Comparison of ENCODE assay signal across 18 cellular contexts in the genomic region with DNA sequence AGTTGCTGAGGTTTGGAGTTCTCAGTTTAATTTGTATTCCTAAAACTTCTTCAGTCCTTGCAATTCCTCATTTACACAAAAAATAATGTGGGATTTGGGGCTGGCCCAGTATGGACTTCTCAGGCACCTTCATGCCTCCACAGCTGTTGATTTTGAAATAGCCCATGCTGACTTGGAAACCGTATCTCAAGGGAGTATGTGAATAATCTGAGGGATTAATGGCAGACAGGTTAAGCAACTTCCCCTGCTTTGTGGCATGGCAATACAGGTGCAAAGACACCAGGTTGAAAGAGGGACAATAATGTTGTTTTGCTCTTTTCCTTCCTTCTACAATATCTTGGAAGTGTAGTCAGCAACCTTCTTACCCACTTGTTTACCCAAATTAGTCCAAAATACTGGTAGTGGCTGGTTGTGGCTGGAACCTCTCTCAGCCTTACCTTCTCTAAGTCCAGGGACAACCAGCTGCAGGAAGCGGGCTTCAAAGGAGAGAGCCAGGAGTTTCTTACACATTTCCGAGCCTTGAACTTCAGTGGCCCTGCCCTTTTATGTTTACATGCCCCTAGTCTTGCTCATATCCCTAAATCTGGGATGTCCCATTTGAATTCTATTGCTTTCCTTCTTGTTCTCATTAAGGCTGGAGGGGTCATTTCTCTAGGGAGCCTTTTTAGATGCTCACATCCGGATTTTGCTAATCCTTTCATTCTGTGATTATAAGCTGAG. TPM values are rescaled to one million over a fixed set of nuclear protein-coding genes. Genes with fewer than 3 reads are reported as not detected.
DNase-seq lines count a peak whose midpoint lies in the region; ATAC-seq and TF ChIP-seq lines count a peak whose summit lies in the region.
"Had no signal": no experiment of that assay in that cellular context is flagged by ENCODE, and none has a peak within 500 bp of the region (broad histone marks: within the 10 kb centered on the region; RNA-seq: fewer than 3 reads in every experiment).

No MANE protein-coding gene starts in this region.

- H4K20me1 ChIP-seq in Karpas-422 (ENCODE audit: insufficient read depth, low read depth, low read length) = no peaks in the 10 kb centered on the region

- no peaks in the 10 kb centered on the region for H3K36me3 Mint-ChIP-seq in nephron (ENCODE audit: low read depth)

- peaks cover 9% of the 10 kb centered on the region for H3K27me3 Mint-ChIP-seq in nephron (ENCODE audit: low read depth)

- peak; percentile 12 for DNase-seq in Karpas-422
- DNase-seq in amniotic epithelial cell (ENCODE audit: low read depth) = peak; percentile 75
- no peak for DNase-seq in RPMI8226
- no peak for DNase-seq in NCI-H187 (lab: John Stamatoyannopoulos, UW)
- no peak for DNase-seq in activated CD4-positive, alpha-beta T cell treated with anti-CD3 and anti-CD28 coated beads for 4 hours
- no peak for DNase-seq in transverse colon
- DNase-seq: AML-193; Caco-2; CD4-positive, alpha-beta T cell; GM23248; HCEC 1CT; IMR-90 had no signal

- H3K36me3 ChIP-seq in Karpas-422 (ENCODE audit: insufficient read depth, low read length) (no peaks in the 10 kb centered on the region), transverse colon (no peaks in the 10 kb centered on the region)

- no peak overlapping the region for H3K9ac ChIP-seq in Karpas-422 (ENCODE audit: low read length)
- H3K9ac ChIP-seq: GM23248 had no signal

- H3K4me2 ChIP-seq in Karpas-422 (ENCODE audit: low read depth, low read length, poor library complexity, severe bottlenecking) = no peak overlapping the region
- H3K4me2 ChIP-seq: A549 had no signal

- H3K27ac Mint-ChIP-seq in nephron = peak overlapping the region in 2 of 3 experiments; percentile 63 to 70
- H3K27ac Mint-ChIP-seq: CD4-positive, alpha-beta T cell had no signal

- intact Hi-C loops in transverse colon (cut with DNase I; ENCODE audit: low total_unique reads) = no loop called here

- no peak overlapping the region for H3K4me3 Mint-ChIP-seq in nephron
- H3K4me3 Mint-ChIP-seq: CD4-positive, alpha-beta T cell had no signal

- H3K79me2 ChIP-seq in Karpas-422 (ENCODE audit: low read length) = no peaks in the 10 kb centered on the region

- ATAC-seq in esophagus mucosa = peak; percentile 76
- ATAC-seq: A549 had no signal

- no peak for TF ChIP-seq EP300 in transverse colon (IDR thresholded peaks at IDR 0.05; ENCODE audit: low read depth)

- TF ChIP-seq CTCF in nephron (IDR thresholded peaks at IDR 0.05; ENCODE audit: unreplicated experiment in 3 of 3) (no peak), transverse colon (IDR thresholded peaks at IDR 0.05) (no peak)

- in situ Hi-C loops in transverse colon (cut with MboI; ENCODE audit: low pct_ligation_motif_present in 1 of 4, low pct_unique_long_range_greater_than_20kb in 1 of 4, low sequenced_read_pairs in 3 of 4) = no loop called here

- peaks cover 44% of the 10 kb centered on the region for H3K4me1 Mint-ChIP-seq in nephron

- H3K4me3 ChIP-seq in Karpas-422 (ENCODE audit: low read length) (no peak overlapping the region), transverse colon (no peak overlapping the region)
- H3K4me3 ChIP-seq: A549, GM23248 had no signal

- H3K9me3 Mint-ChIP-seq in nephron = no peaks in the 10 kb centered on the region
- H3K9me3 Mint-ChIP-seq: CD4-positive, alpha-beta T cell had no signal

- H3K4me1 ChIP-seq in Karpas-422 (ENCODE audit: low read length) = no peaks in the 10 kb centered on the region; the same call in 1 of the 2 replicates
- peaks cover 7 to 24% (median 13%) of the 10 kb centered on the region in 4 donors for H3K4me1 ChIP-seq in transverse colon
- H3K4me1 ChIP-seq: A549 had no signal

- H3K9me3 ChIP-seq in Karpas-422 (ENCODE audit: low read length) = no peaks in the 10 kb centered on the region
- no peaks in the 10 kb centered on the region for H3K9me3 ChIP-seq in transverse colon
- H3K9me3 ChIP-seq: A549, Caco-2 had no signal

- no peak overlapping the region for H2AFZ ChIP-seq in Karpas-422 (ENCODE audit: low read length)
- H2AFZ ChIP-seq: GM23248 had no signal

- TF ChIP-seq POLR2A in transverse colon (IDR thresholded peaks at IDR 0.05) = no peak

- H3K27ac ChIP-seq in Karpas-422 (ENCODE audit: low read length) = no peak overlapping the region
- no peak overlapping the region for H3K27ac ChIP-seq in transverse colon
- H3K27ac ChIP-seq: A549, C4-2B, GM23248, HL-60 had no signal

- no peaks in the 10 kb centered on the region for H3K27me3 ChIP-seq in Karpas-422 (ENCODE audit: low read length)
- no peaks in the 10 kb centered on the region for H3K27me3 ChIP-seq in transverse colon

- WGBS in transverse colon (ENCODE audit: low coverage in 1 of 2), 2 donors = 71 to 75% methylated on average over 2 to 4 of the region's 4 CpGs

- H3K9me2 ChIP-seq in Karpas-422 (replicated peaks; ENCODE audit: insufficient read depth, low read length) = no peaks in the 10 kb centered on the region

RNA-seq across cellular contexts. Expression of gene ADGRF1, which starts 44.1 kb away (rescaled TPM):
- total RNA-seq in Karpas-422 (2014; rRNA removed; shearing (Covaris generic); ENCODE audit: low replicate concordance) = not detected in 2 replicates
- 32.8 TPM for total RNA-seq in esophagus mucosa
- total RNA-seq in transverse colon = 1 to 10 TPM in 1 of 4 donors, under 1 TPM in 1, not detected in 2; 0.64 to 1.2 TPM
- total RNA-seq: CD4-positive, alpha-beta T cell; GM23248; HT1080; IMR-90 had no signal

Comparison
In these comparisons a context has a peak if more than half of its experiments do, and no peak if none do; other contexts are left out.
1. DNase-seq: peak in Karpas-422 (single experiment) and amniotic epithelial cell (single experiment); none in RPMI8226 (single experiment), NCI-H187 (0 of 2), activated CD4-positive, alpha-beta T cell treated with anti-CD3 and anti-CD28 coated beads for 4 hours (0 of 2) and transverse colon (single experiment).
2. RNA of gene ADGRF1, which starts 44.1 kb away (total RNA-seq): 32.8 TPM in esophagus mucosa (single experiment); 0.64 to 1.2 TPM in transverse colon and not detected in Karpas-422; every median in the first group is over 10 times any median in the second.